Comparison of ENCODE assay signal across 2 cellular contexts in genomic region chr19:10680545-10681135, GRCh38.
TF ChIP-seq lines count a peak whose summit lies in the region.

No MANE protein-coding gene starts in this region.

TF ChIP-seq in GM12891, 5 proteins besides CTCF, POLR2A, EP300 and RAD21:
- no peak for TF ChIP-seq SPI1 (IDR thresholded peaks at IDR 0.05; ENCODE audit: low read depth, low read length)
- TF ChIP-seq POLR2AphosphoS5 (IDR thresholded peaks at IDR 0.05; ENCODE audit: low read depth, low read length), result peak; percentile 50; the same call in 1 of the 2 replicates

TF ChIP-seq in H1, 55 proteins besides CTCF, POLR2A, EP300 and RAD21:
- TF ChIP-seq POLR2AphosphoS5 (IDR thresholded peaks at IDR 0.05; ENCODE audit: low read depth, low read length) (peak; percentile 77; the same call in 1 of the 2 replicates), RXRA (IDR thresholded peaks at IDR 0.05; ENCODE audit: insufficient read depth, low read depth, low read length) (no peak)
TF ChIP-seq in H1: peak in this region for 1.
